ENCODE assay signal across 8 cellular contexts in the genomic region with DNA sequence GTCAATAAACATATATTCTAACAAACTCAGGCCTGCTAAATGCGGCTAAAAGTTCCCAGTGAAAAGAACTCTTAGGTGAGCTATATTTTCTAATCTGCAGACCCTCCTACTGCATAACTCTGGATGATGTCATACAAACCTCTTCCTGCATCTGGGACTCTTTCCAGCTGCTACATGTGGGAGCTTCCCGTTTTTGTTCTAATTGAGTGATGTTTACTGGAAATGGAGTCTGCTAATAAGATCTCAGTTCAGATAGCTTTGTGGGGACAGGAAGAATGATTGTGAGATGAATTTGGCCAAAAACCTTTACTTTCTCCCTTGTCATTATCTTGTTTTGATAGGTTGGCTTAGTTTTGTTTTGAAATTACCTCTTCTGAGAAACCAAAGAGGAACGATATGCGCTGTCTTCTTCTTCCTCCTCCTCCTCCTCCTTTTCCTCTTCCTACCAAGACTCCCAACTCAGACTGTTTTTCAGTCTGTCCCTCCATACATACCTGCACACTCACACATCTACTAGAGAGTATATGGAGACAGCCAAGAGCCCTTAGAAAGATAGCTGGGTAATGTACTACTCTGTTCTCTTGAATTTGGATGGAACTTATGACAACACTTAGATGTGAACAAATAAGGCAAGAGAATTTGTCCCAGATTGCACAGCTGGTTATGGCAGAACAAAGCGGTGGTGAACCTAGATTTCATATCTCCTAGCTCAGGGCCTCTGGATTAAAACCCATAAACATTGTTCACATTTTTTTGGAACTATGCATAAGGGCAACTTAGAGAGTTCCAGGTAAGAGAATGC. TPM values are rescaled to one million over a fixed set of nuclear protein-coding genes. Genes with fewer than 3 reads are reported as not detected.
DNase-seq lines count a peak whose midpoint lies in the region; ATAC-seq and TF ChIP-seq lines count a peak whose summit lies in the region.

No MANE protein-coding gene starts in this region.

- peak; percentile 89 to 94 for TF ChIP-seq EP300 in SK-N-SH (IDR thresholded peaks at IDR 0.05; ENCODE audit: borderline replicate concordance in 1 of 2, low read depth in 1 of 2, low read length in 1 of 2)

- TF ChIP-seq CTCF in SK-N-SH (IDR thresholded peaks at IDR 0.05) (no peak), fibroblast of mammary gland (conservative IDR thresholded peaks at IDR 0.05; ENCODE audit: control insufficient read depth, insufficient read depth, low read depth, low read length) (no peak), GM20000 (IDR thresholded peaks at IDR 0.05; ENCODE audit: extremely low read depth, missing control alignments) (no peak)

- CTCF ChIA-PET in SK-N-SH (lab: Yijun Ruan, JAX) = interaction anchor here (1.0 to 1.9 kb wide), 5 partner anchors 15 to 133 kb away, joined by 3 to 9 read pairs (median 5); no protein-coding TSS in a partner anchor

- intact Hi-C loops in sciatic nerve (cut with DNase I) = no loop called here

- no peaks in the 10 kb centered on the region for H3K36me3 ChIP-seq in SK-N-SH (replicated peaks in 1 of 2; ENCODE audit: control insufficient read depth in 1 of 2, insufficient read depth in 2 of 2, low read length in 1 of 2)

- H3K9ac ChIP-seq in SK-N-SH = no peak overlapping the region

- H3F3A ChIP-seq in SK-N-SH (replicated peaks; ENCODE audit: insufficient read depth) = no peaks in the 10 kb centered on the region

- H2AFZ ChIP-seq in SK-N-SH (ENCODE audit: low read depth) = peak overlapping the region; percentile 65

- ATAC-seq in sciatic nerve (peak; percentile 74), HG03135 (IDR thresholded peaks at IDR 0.05; ENCODE audit: unreplicated experiment) (no peak), HG03442 (IDR thresholded peaks at IDR 0.05; ENCODE audit: unreplicated experiment) (no peak)

- peaks cover 11 to 15% of the 10 kb centered on the region in 2 experiments; a peak in 3 of 4 replicates for H3K4me1 ChIP-seq in SK-N-SH (ENCODE audit: control insufficient read depth in 1 of 2, insufficient read depth in 2 of 2, low read depth in 1 of 2, low read length in 1 of 2)

- H3K9me3 ChIP-seq in SK-N-SH = no peaks in the 10 kb centered on the region

- TF ChIP-seq RAD21 in SK-N-SH (IDR thresholded peaks at IDR 0.05; ENCODE audit: low read length) = peak; percentile 5; the same call in 1 of the 2 replicates

- H3K9me2 ChIP-seq in SK-N-SH = no peaks in the 10 kb centered on the region

- H3K4me3 ChIP-seq in SK-N-SH (ENCODE audit: low read depth in 2 of 2, low read length in 1 of 2) (0 out of 4 replicates have a peak overlapping the region, but pooled peaks of 1 of the 2 experiments have one; percentile 6), fibroblast of mammary gland (ENCODE audit: control insufficient read depth, low read depth, low read length) (no peak overlapping the region)

- H3K4me2 ChIP-seq in SK-N-SH = peak overlapping the region; percentile 26

- H3K27me3 ChIP-seq in SK-N-SH (ENCODE audit: insufficient read depth) = no peaks in the 10 kb centered on the region

- WGBS in SK-N-SH (ENCODE audit: low lambda C conversion rate) = 16% methylated on average over 5 of the region's 5 CpGs

- DNase-seq in GM04504 (ENCODE audit: low read depth) = peak; percentile 46
- DNase-seq in SK-N-SH = peak; percentile 69
- peak; percentile 79 for DNase-seq in fibroblast of mammary gland (ENCODE audit: low read depth)
- no peak for DNase-seq in sciatic nerve (ENCODE audit: low spot score)
- DNase-seq in activated CD4-positive, alpha-beta T cell treated with anti-CD3 and anti-CD28 coated beads for 4 hours = no peak
- no peak for DNase-seq in GM20000 (ENCODE audit: low spot score)

- POLR2A ChIA-PET in SK-N-SH (lab: Yijun Ruan, JAX) = interaction anchor here (0.8 kb wide), 1 partner anchor 40 kb away, joined by 3 read pairs; the partner anchor contains the start of gene AAK1

- peak overlapping the region; percentile 71 to 94 for H3K27ac ChIP-seq in SK-N-SH (ENCODE audit: low read depth in 2 of 2, low read length in 1 of 2)

- H3K79me2 ChIP-seq in SK-N-SH (ENCODE audit: insufficient read depth) = no peaks in the 10 kb centered on the region

- H4K20me1 ChIP-seq in SK-N-SH (ENCODE audit: insufficient read depth) = no peaks in the 10 kb centered on the region

TF ChIP-seq in SK-N-SH, 30 proteins besides CTCF, POLR2A, EP300 and RAD21 (continues in another document):
- peak; percentile 89 for TF ChIP-seq PBX3 (IDR thresholded peaks at IDR 0.05)
- peak; percentile 69; the same call in 1 of the 2 replicates for TF ChIP-seq FOXJ3 (CRISPR knock-in tag; IDR thresholded peaks at IDR 0.05)
- peak; percentile 86 for TF ChIP-seq FOXM1 (IDR thresholded peaks at IDR 0.05; ENCODE audit: low read depth)
- TF ChIP-seq ELF1 (IDR thresholded peaks at IDR 0.05) = 0 out of 2 replicates have a peak, but pooled peaks have one; percentile 18
- peak; percentile 37 for TF ChIP-seq GABPA (IDR thresholded peaks at IDR 0.05; ENCODE audit: low read depth)
- peak; percentile 92 for TF ChIP-seq NFIC (IDR thresholded peaks at IDR 0.05; ENCODE audit: borderline replicate concordance)
- peak; percentile 80 for TF ChIP-seq GATA2 (CRISPR knock-in tag; IDR thresholded peaks at IDR 0.05)
- no peak for TF ChIP-seq NRF1 (IDR thresholded peaks at IDR 0.05; ENCODE audit: low read depth, low read length)
- TF ChIP-seq EZH2phosphoT487 (IDR thresholded peaks at IDR 0.05; ENCODE audit: borderline replicate concordance, low read depth) = no peak
- 0 out of 2 replicates have a peak, but pooled peaks have one; percentile 50 for TF ChIP-seq YY1 (IDR thresholded peaks at IDR 0.05; ENCODE audit: low read depth)
- TF ChIP-seq SIN3A (IDR thresholded peaks at IDR 0.05; ENCODE audit: borderline replicate concordance, low read depth, low read length) = 0 out of 2 replicates have a peak, but pooled peaks have one; percentile 31
- TF ChIP-seq JUND (IDR thresholded peaks at IDR 0.05) = peak; percentile 81
- TF ChIP-seq IRF3 (IDR thresholded peaks at IDR 0.05; ENCODE audit: low read depth, low read length) = no peak
- TF ChIP-seq CHD2 (IDR thresholded peaks at IDR 0.05; ENCODE audit: low read length, partially characterized antibody) = peak; percentile 77
- peak; percentile 94 for TF ChIP-seq TCF12 (IDR thresholded peaks at IDR 0.05)
- peak; percentile 89 for TF ChIP-seq POLR2AphosphoS5 (IDR thresholded peaks at IDR 0.05; ENCODE audit: low read depth, low read length)
- no peak; the same call in none of the 2 replicates for TF ChIP-seq MXI1 (IDR thresholded peaks at IDR 0.05; ENCODE audit: low read depth, low read length)
- no peak; the same call in 1 of the 2 replicates for TF ChIP-seq SMC3 (IDR thresholded peaks at IDR 0.05; ENCODE audit: low read depth, low read length)
- TF ChIP-seq, protein P1, sequence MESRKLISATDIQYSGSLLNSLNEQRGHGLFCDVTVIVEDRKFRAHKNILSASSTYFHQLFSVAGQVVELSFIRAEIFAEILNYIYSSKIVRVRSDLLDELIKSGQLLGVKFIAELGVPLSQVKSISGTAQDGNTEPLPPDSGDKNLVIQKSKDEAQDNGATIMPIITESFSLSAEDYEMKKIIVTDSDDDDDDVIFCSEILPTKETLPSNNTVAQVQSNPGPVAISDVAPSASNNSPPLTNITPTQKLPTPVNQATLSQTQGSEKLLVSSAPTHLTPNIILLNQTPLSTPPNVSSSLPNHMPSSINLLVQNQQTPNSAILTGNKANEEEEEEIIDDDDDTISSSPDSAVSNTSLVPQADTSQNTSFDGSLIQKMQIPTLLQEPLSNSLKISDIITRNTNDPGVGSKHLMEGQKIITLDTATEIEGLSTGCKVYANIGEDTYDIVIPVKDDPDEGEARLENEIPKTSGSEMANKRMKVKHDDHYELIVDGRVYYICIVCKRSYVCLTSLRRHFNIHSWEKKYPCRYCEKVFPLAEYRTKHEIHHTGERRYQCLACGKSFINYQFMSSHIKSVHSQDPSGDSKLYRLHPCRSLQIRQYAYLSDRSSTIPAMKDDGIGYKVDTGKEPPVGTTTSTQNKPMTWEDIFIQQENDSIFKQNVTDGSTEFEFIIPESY (IDR thresholded peaks at IDR 0.05; ENCODE audit: borderline replicate concordance, low read depth) = no peak
- peak; percentile 35; the same call in 1 of the 2 replicates for TF ChIP-seq RXRA (IDR thresholded peaks at IDR 0.05; ENCODE audit: borderline replicate concordance, low read depth)
- TF ChIP-seq, protein P2, sequence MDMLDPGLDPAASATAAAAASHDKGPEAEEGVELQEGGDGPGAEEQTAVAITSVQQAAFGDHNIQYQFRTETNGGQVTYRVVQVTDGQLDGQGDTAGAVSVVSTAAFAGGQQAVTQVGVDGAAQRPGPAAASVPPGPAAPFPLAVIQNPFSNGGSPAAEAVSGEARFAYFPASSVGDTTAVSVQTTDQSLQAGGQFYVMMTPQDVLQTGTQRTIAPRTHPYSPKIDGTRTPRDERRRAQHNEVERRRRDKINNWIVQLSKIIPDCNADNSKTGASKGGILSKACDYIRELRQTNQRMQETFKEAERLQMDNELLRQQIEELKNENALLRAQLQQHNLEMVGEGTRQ (IDR thresholded peaks at IDR 0.05; ENCODE audit: borderline replicate concordance, low read depth, low read length) = no peak

RNA-seq across cellular contexts. Expression of gene AAK1, which starts 39.8 kb away (rescaled TPM):
- polyA plus RNA-seq in SK-N-SH (2012; rRNA removed) = 13.4 and 13.5 TPM in 2 replicates
- polyA plus RNA-seq in SK-N-SH (2012; cell fraction: cytosol; rRNA removed) = 14.5 and 16.4 TPM in 2 replicates
- 20.7 and 26.4 TPM in 2 replicates for polyA plus RNA-seq in SK-N-SH (2012; cell fraction: nucleus; rRNA removed)
- 82.4 TPM for total RNA-seq in sciatic nerve

RNA-seq across cellular contexts. Expression of gene ANXA4, which starts 58.6 kb away (rescaled TPM):
- polyA plus RNA-seq in SK-N-SH (2012; rRNA removed) = 93.2 and 137 TPM in 2 replicates
- 86.9 and 101 TPM in 2 replicates for polyA plus RNA-seq in SK-N-SH (2012; cell fraction: cytosol; rRNA removed)
- 126 and 213 TPM in 2 replicates for polyA plus RNA-seq in SK-N-SH (2012; cell fraction: nucleus; rRNA removed)
- total RNA-seq in sciatic nerve = 117 TPM

Comparison
In these comparisons a context has a peak if more than half of its experiments do, and no peak if none do; other contexts are left out.
1. DNase-seq: peak in GM04504 (single experiment), SK-N-SH (single experiment) and fibroblast of mammary gland (single experiment); none in sciatic nerve (single experiment), activated CD4-positive, alpha-beta T cell treated with anti-CD3 and anti-CD28 coated beads for 4 hours (0 of 2) and GM20000 (single experiment).